In genomic region chr16:3999479-3999868, GRCh38 we compare ENCODE assay signal across 10 cellular contexts.
A peak's percentile ranks its signal among the peaks of the same experiment; 100 is the strongest.
DNase-seq lines count a peak whose midpoint lies in the region; ATAC-seq and TF ChIP-seq lines count a peak whose summit lies in the region.
"Had no signal": no experiment of that assay in that cellular context is flagged by ENCODE, and none has a peak within 500 bp of the region (broad histone marks: within the 10 kb centered on the region; RNA-seq: fewer than 3 reads in every experiment).

No MANE protein-coding gene starts in this region.

- CTCF ChIA-PET in SK-N-SH (lab: Yijun Ruan, JAX): interaction anchor here (1.0 to 2.8 kb wide), 2 partner anchors 16 to 255 kb away, joined by 3 to 16 read pairs; no protein-coding TSS in a partner anchor

- TF ChIP-seq EP300 in SK-N-SH (IDR thresholded peaks at IDR 0.05; ENCODE audit: borderline replicate concordance in 1 of 2, low read depth in 1 of 2, low read length in 1 of 2): no peak
- TF ChIP-seq EP300 in transverse colon (IDR thresholded peaks at IDR 0.05; ENCODE audit: low read depth): no peak

- H3K4me1 ChIP-seq in SK-N-SH (ENCODE audit: control insufficient read depth in 1 of 2, insufficient read depth in 2 of 2, low read depth in 1 of 2, low read length in 1 of 2) (no peaks in the 10 kb centered on the region; a peak in 2 of 4 replicates), lower lobe of right lung (peaks cover 15% of the 10 kb centered on the region), transverse colon (peaks cover 0 to 7% (median 3%) of the 10 kb centered on the region in 4 donors)

- H3K27me3 ChIP-seq in SK-N-SH (ENCODE audit: insufficient read depth) (no peaks in the 10 kb centered on the region), lower lobe of right lung (ENCODE audit: low read depth) (no peaks in the 10 kb centered on the region), transverse colon (no peaks in the 10 kb centered on the region)

- H3F3A ChIP-seq in SK-N-SH (replicated peaks; ENCODE audit: insufficient read depth): no peaks in the 10 kb centered on the region

- H3K27ac ChIP-seq in SK-N-SH (ENCODE audit: low read depth in 2 of 2, low read length in 1 of 2) (no peak overlapping the region), cingulate gyrus (ENCODE audit: low read depth, low read length) (peak overlapping the region; percentile 39), lower lobe of right lung (peak overlapping the region; percentile 50), transverse colon (peak overlapping the region; percentile 40 to 67 (median 46))

- no peak for TF ChIP-seq CTCF in SK-N-SH (IDR thresholded peaks at IDR 0.05)
- TF ChIP-seq CTCF in lower lobe of right lung (IDR thresholded peaks at IDR 0.05): no peak
- no peak for TF ChIP-seq CTCF in transverse colon (IDR thresholded peaks at IDR 0.05)

- ATAC-seq in SK-N-SH treated with all-trans-retinoic acid at 6 μM for 48 hours (peak; percentile 62), lower lobe of right lung (peak; percentile 31 to 33)

- no peak for DNase-seq in SK-N-SH
- DNase-seq in lower lobe of right lung: peak; percentile 43
- no peak for DNase-seq in transverse colon
- no peak for DNase-seq in cortex of kidney (lab: John Stamatoyannopoulos, UW)
- no peak for DNase-seq in stimulated activated CD4-positive, alpha-beta T cell treated with anti-CD3 and anti-CD28 coated beads, Interleukin-4, amount 100 ng/mL, for 1 hour
- DNase-seq in NCI-H1105 treated with DMSO at 0.1 percent for 48 hours (lab: John Stamatoyannopoulos, UW): no peak
- DNase-seq: ACHN, NCI-H510A had no signal

- no peak overlapping the region for H2AFZ ChIP-seq in SK-N-SH (ENCODE audit: low read depth)

- no peaks in the 10 kb centered on the region for H3K9me2 ChIP-seq in SK-N-SH

- POLR2A ChIA-PET in SK-N-SH (lab: Yijun Ruan, JAX): no interaction called here

- 74% methylated on average over 5 of the region's 8 CpGs for WGBS in SK-N-SH (ENCODE audit: low lambda C conversion rate)
- 43 to 64% methylated on average over 5 to 8 of the region's 8 CpGs for WGBS in transverse colon (ENCODE audit: low coverage in 1 of 2), 2 donors

- intact Hi-C loops in lower lobe of right lung (cut with DNase I): no loop called here
- intact Hi-C loops in transverse colon (cut with DNase I; ENCODE audit: low total_unique reads): no loop called here

- H3K4me2 ChIP-seq in SK-N-SH: no peak overlapping the region

- no peak for TF ChIP-seq RAD21 in SK-N-SH (IDR thresholded peaks at IDR 0.05; ENCODE audit: low read length)

- no peaks in the 10 kb centered on the region for H3K36me3 ChIP-seq in SK-N-SH (replicated peaks in 1 of 2; ENCODE audit: control insufficient read depth in 1 of 2, insufficient read depth in 2 of 2, low read length in 1 of 2)
- H3K36me3 ChIP-seq in lower lobe of right lung: peaks cover 4% of the 10 kb centered on the region
- no peaks in the 10 kb centered on the region for H3K36me3 ChIP-seq in transverse colon

- H3K9ac ChIP-seq in SK-N-SH: no peak overlapping the region

- TF ChIP-seq POLR2A in transverse colon (IDR thresholded peaks at IDR 0.05): no peak

- in situ Hi-C loops in transverse colon (cut with MboI; ENCODE audit: low pct_ligation_motif_present in 1 of 4, low pct_unique_long_range_greater_than_20kb in 1 of 4, low sequenced_read_pairs in 3 of 4): no loop called here

- H3K9me3 ChIP-seq in SK-N-SH: no peaks in the 10 kb centered on the region
- no peaks in the 10 kb centered on the region for H3K9me3 ChIP-seq in lower lobe of right lung
- no peaks in the 10 kb centered on the region for H3K9me3 ChIP-seq in transverse colon

- H3K4me3 ChIP-seq in SK-N-SH (ENCODE audit: low read depth in 2 of 2, low read length in 1 of 2) (no peak overlapping the region), lower lobe of right lung (no peak overlapping the region), transverse colon (no peak overlapping the region)

- H4K20me1 ChIP-seq in SK-N-SH (ENCODE audit: insufficient read depth): no peaks in the 10 kb centered on the region

- no peaks in the 10 kb centered on the region for H3K79me2 ChIP-seq in SK-N-SH (ENCODE audit: insufficient read depth)

TF ChIP-seq in SK-N-SH treated with all-trans-retinoic acid at 6 μM for 48 hours, 23 proteins besides CTCF, POLR2A, EP300 and RAD21 (continues in another document):
- TF ChIP-seq ZNF70 (CRISPR knock-in tag; IDR thresholded peaks at IDR 0.05) (no peak), POU6F1 (CRISPR knock-in tag; IDR thresholded peaks at IDR 0.05; ENCODE audit: borderline replicate concordance, low read depth) (no peak), BACH2 (CRISPR knock-in tag; IDR thresholded peaks at IDR 0.05; ENCODE audit: borderline replicate concordance) (no peak), SNAI2 (CRISPR knock-in tag; IDR thresholded peaks at IDR 0.05) (no peak), GLIS3 (CRISPR knock-in tag; IDR thresholded peaks at IDR 0.05) (no peak), CSRNP3 (CRISPR knock-in tag; IDR thresholded peaks at IDR 0.05) (no peak)

TF ChIP-seq in SK-N-SH, 30 proteins besides CTCF, POLR2A, EP300 and RAD21 (continues in another document):
- no peak for TF ChIP-seq MAX (IDR thresholded peaks at IDR 0.05; ENCODE audit: low read depth)
- no peak for TF ChIP-seq YY1 (IDR thresholded peaks at IDR 0.05; ENCODE audit: low read depth)
- TF ChIP-seq RFX5 (IDR thresholded peaks at IDR 0.05; ENCODE audit: low read length): no peak
- TF ChIP-seq MEF2A (IDR thresholded peaks at IDR 0.05; ENCODE audit: borderline replicate concordance, low read depth): no peak
- TF ChIP-seq IRF3 (IDR thresholded peaks at IDR 0.05; ENCODE audit: low read depth, low read length): no peak
- TF ChIP-seq USF2 (IDR thresholded peaks at IDR 0.05; ENCODE audit: borderline replicate concordance, low read depth, low read length): no peak
- TF ChIP-seq POLR2AphosphoS5 (IDR thresholded peaks at IDR 0.05; ENCODE audit: low read depth, low read length): no peak
- TF ChIP-seq ZBTB33 (IDR thresholded peaks at IDR 0.05; ENCODE audit: borderline replicate concordance, low read depth): no peak
- TF ChIP-seq GABPA (IDR thresholded peaks at IDR 0.05; ENCODE audit: low read depth): no peak
- no peak for TF ChIP-seq JUND (IDR thresholded peaks at IDR 0.05)
- TF ChIP-seq SMC3 (IDR thresholded peaks at IDR 0.05; ENCODE audit: low read depth, low read length): no peak
- TF ChIP-seq FOXJ3 (CRISPR knock-in tag; IDR thresholded peaks at IDR 0.05): no peak
- no peak for TF ChIP-seq RCOR1 (IDR thresholded peaks at IDR 0.05; ENCODE audit: low read length)
- TF ChIP-seq CHD2 (IDR thresholded peaks at IDR 0.05; ENCODE audit: low read length, partially characterized antibody): no peak

Comparison
In these comparisons a context has a peak if more than half of its experiments do, and no peak if none do; other contexts are left out.
1. H3K27ac ChIP-seq: peak in cingulate gyrus (single experiment), lower lobe of right lung (single experiment) and transverse colon (4 of 4); none in SK-N-SH (0 of 2).